ENCODE assay signal across 31 cellular contexts in the genomic region with DNA sequence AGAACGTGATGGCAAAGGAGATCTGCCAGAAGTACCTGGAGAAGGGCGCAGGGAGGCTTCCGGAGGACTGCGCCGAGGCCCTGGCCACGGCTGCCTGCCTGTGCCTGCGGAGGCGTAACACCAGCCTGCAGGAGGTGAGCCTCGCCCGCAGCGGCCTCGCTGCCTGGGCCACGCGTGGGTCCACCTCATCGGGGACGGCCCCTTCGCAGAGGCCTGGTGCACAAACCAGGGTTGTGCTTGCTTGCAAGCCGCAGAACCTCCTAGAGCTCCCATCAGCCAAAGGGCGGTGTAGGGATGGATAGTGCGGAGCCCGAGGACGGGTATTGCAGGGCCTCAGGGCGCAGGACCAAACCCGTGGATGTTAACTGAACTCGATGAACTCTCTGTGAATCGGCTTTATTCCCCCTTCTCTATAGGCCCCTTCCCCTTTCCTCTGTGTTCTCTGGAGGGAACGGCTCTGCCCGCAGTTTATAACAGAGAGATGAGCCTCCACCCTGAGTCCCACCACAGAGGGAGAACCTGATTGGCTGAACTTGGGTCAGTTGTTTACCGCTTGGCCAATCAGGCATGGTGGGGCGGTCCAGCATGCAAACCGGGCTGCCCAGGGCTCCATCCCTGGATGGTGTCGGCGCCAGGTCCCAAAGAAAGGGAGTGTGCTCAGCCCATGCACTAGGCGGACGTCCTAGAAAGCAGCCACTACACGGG. TPM values are rescaled to one million over a fixed set of nuclear protein-coding genes. Genes with fewer than 3 reads are reported as not detected.
A peak's percentile ranks its signal among the peaks of the same experiment; 100 is the strongest.
DNase-seq lines count a peak whose midpoint lies in the region; ATAC-seq, FAIRE-seq and TF ChIP-seq lines count a peak whose summit lies in the region.
"Had no signal": no experiment of that assay in that cellular context is flagged by ENCODE, and none has a peak within 500 bp of the region (broad histone marks: within the 10 kb centered on the region; RNA-seq: fewer than 3 reads in every experiment).

No MANE protein-coding gene starts in this region.

- no peaks in the 10 kb centered on the region for H3K27me3 ChIP-seq in HUES6 (ENCODE audit: control insufficient read depth, insufficient read depth, low read length)
- no peaks in the 10 kb centered on the region for H3K27me3 ChIP-seq in astrocyte (ENCODE audit: insufficient read depth, low read length)
- no peaks in the 10 kb centered on the region for H3K27me3 ChIP-seq in HepG2 (ENCODE audit: control insufficient read depth in 1 of 2, insufficient read depth in 2 of 2, low read length in 2 of 2)
- H3K27me3 ChIP-seq: esophagus muscularis mucosa, hepatocyte, pancreas, SJSA1, thyroid gland had no signal

- 97% methylated on average over 27 of the region's 36 CpGs for WGBS in HepG2 (ENCODE audit: low lambda C conversion rate)

- H3K79me2 ChIP-seq in astrocyte (ENCODE audit: insufficient read depth, low read length) (no peaks in the 10 kb centered on the region), HepG2 (ENCODE audit: insufficient read depth, low read length) (no peaks in the 10 kb centered on the region)
- H3K79me2 ChIP-seq: hepatocyte had no signal

- H3K4me3 Mint-ChIP-seq in astrocyte (ENCODE audit: unreplicated experiment), result no peak overlapping the region
- H3K4me3 Mint-ChIP-seq: activated naive CD8-positive, alpha-beta T cell treated with anti-CD3 and anti-CD28 coated beads, Interleukin-2, amount 50 U/mL, for 24 hours; brain; natural killer cell treated with Interleukin-12 subunit alpha and Interleukin-12 subunit beta and Interleukin-15 and Interleukin-18, amount 100 ng/mL, for 72 hours; stimulated activated naive CD8-positive, alpha-beta T cell treated with anti-CD3 and anti-CD28 coated beads, Interleukin-15, Interleukin-2, amounts not matched to agents 100 ng/mL and 50 ng/mL, for 24 hours; T-helper 1 cell treated with Interleukin-12 subunit alpha and Interleukin-12 subunit beta and Interleukin-4 antibody, amounts not matched to agents 30 μg/mL and 1 μg/mL, for 36 hours had no signal

- DNase-seq in DMS114 treated with DMSO at 0.1 percent for 48 hours (lab: John Stamatoyannopoulos, UW; ENCODE audit: unreplicated experiment), result peak; percentile 37
- DNase-seq in astrocyte (ENCODE audit: low read depth), result no peak
- no peak for DNase-seq in HepG2 (ENCODE audit: low spot score)
- no peak for DNase-seq in cerebellum (ENCODE audit: low spot score)
- no peak for DNase-seq in mesenteric fat pad (ENCODE audit: low spot score)
- DNase-seq: activated CD4-positive, alpha-beta T cell treated with anti-CD3 and anti-CD28 coated beads for 4 hours; activated CD8-positive, alpha-beta memory T cell treated with anti-CD3 and anti-CD28 coated beads for 24 hours; activated gamma-delta T cell treated with Interleukin-2 at 50 U/mL for 16 hours; activated naive CD8-positive, alpha-beta T cell treated with anti-CD3 and anti-CD28 coated beads, Interleukin-2, amount 50 U/mL, for 24 hours; activated T-cell treated with anti-CD3 and anti-CD28 coated beads, Interleukin-2, amount 50 U/mL, for 1 hour; DMS53; Kasumi-1; NCI-H1048; NCI-H1694 treated with DMSO at 0.1 percent for 48 hours; pancreas had no signal

- CTCF ChIA-PET in HepG2 (lab: Yijun Ruan, JAX; ENCODE audit: low intra/inter-chr PET ratio, low total read pairs), result no interaction called here

- no peak for TF ChIP-seq RAD21 in HepG2 (CRISPR knock-in tag; IDR thresholded peaks at IDR 0.05)

- TF ChIP-seq POLR2A in HepG2 (IDR thresholded peaks at IDR 0.05; ENCODE audit: insufficient read depth in 1 of 2, low read depth in 2 of 2, low read length in 2 of 2), result no peak

- H3K36me3 ChIP-seq in HUES6 (ENCODE audit: control insufficient read depth, insufficient read depth, low read length) (no peaks in the 10 kb centered on the region; the same call in 1 of the 2 replicates), astrocyte (ENCODE audit: insufficient read depth, low read length) (peaks cover 7% of the 10 kb centered on the region), HepG2 (replicated peaks in 1 of 2; ENCODE audit: control insufficient read depth in 1 of 2, insufficient read depth in 2 of 2, low read length in 2 of 2) (peaks cover 28 to 59% of the 10 kb centered on the region in 2 experiments)
- H3K36me3 ChIP-seq: pancreas had no signal

- in situ Hi-C loops in HepG2 (cut with HindIII; ENCODE audit: extremely low pct_ligation_motif_present, low pct_unique_long_range_greater_than_20kb), result no loop called here

- peaks cover 3% of the 10 kb centered on the region for H3K36me3 Mint-ChIP-seq in astrocyte (ENCODE audit: low read depth, unreplicated experiment)
- H3K36me3 Mint-ChIP-seq: brain had no signal

- peak overlapping the region; percentile 34 for H3K27ac Mint-ChIP-seq in astrocyte (ENCODE audit: unreplicated experiment)
- H3K27ac Mint-ChIP-seq: activated naive CD8-positive, alpha-beta T cell treated with anti-CD3 and anti-CD28 coated beads, Interleukin-2, amount 50 U/mL, for 24 hours; brain; natural killer cell treated with Interleukin-12 subunit alpha and Interleukin-12 subunit beta and Interleukin-15 and Interleukin-18, amount 100 ng/mL, for 72 hours; stimulated activated naive CD8-positive, alpha-beta T cell treated with anti-CD3 and anti-CD28 coated beads, Interleukin-15, Interleukin-2, amounts not matched to agents 100 ng/mL and 50 ng/mL, for 24 hours; T-helper 1 cell treated with Interleukin-12 subunit alpha and Interleukin-12 subunit beta and Interleukin-4 antibody, amounts not matched to agents 30 μg/mL and 1 μg/mL, for 36 hours had no signal

- peaks cover 8% of the 10 kb centered on the region for H3K9me3 Mint-ChIP-seq in astrocyte (ENCODE audit: unreplicated experiment)
- H3K9me3 Mint-ChIP-seq: activated naive CD8-positive, alpha-beta T cell treated with anti-CD3 and anti-CD28 coated beads, Interleukin-2, amount 50 U/mL, for 24 hours; natural killer cell treated with Interleukin-12 subunit alpha and Interleukin-12 subunit beta and Interleukin-15 and Interleukin-18, amount 100 ng/mL, for 72 hours; stimulated activated naive CD8-positive, alpha-beta T cell treated with anti-CD3 and anti-CD28 coated beads, Interleukin-15, Interleukin-2, amounts not matched to agents 100 ng/mL and 50 ng/mL, for 24 hours had no signal

- no peak overlapping the region for H3K4me3 ChIP-seq in HUES6 (ENCODE audit: low read depth, low read length)
- no peak overlapping the region for H3K4me3 ChIP-seq in astrocyte (ENCODE audit: insufficient read depth, low read depth, low read length)
- no peak overlapping the region for H3K4me3 ChIP-seq in HepG2 (replicated peaks in 1 of 3; ENCODE audit: insufficient read depth in 1 of 3, low read depth in 2 of 3, low read length in 3 of 3)
- H3K4me3 ChIP-seq: esophagus muscularis mucosa, hepatocyte, pancreas, SJSA1, thyroid gland had no signal

- ATAC-seq in HepG2 (no peak; the same call in 2 of the 3 replicates), HG02840 (IDR thresholded peaks at IDR 0.05; ENCODE audit: low FRiP score, unreplicated experiment) (no peak)
- ATAC-seq: activated naive CD8-positive, alpha-beta T cell treated with anti-CD3 and anti-CD28 coated beads, Interleukin-2, amount 50 U/mL, for 24 hours; natural killer cell treated with Interleukin-12 subunit alpha and Interleukin-12 subunit beta and Interleukin-15 and Interleukin-18, amount 100 ng/mL, for 72 hours; pancreas; sciatic nerve had no signal

- H3K27ac ChIP-seq in HUES6 (ENCODE audit: low read depth, low read length), result 0 out of 2 replicates have a peak overlapping the region, but pooled peaks have one; percentile 39
- H3K27ac ChIP-seq in astrocyte (ENCODE audit: low read depth, low read length), result no peak overlapping the region
- no peak overlapping the region for H3K27ac ChIP-seq in HepG2 (ENCODE audit: extremely low read length, insufficient read depth, low read length)
- H3K27ac ChIP-seq: esophagus muscularis mucosa, hepatocyte, pancreas, SJSA1, thyroid gland had no signal

- no peak overlapping the region for H2AFZ ChIP-seq in astrocyte (ENCODE audit: low read depth, low read length)
- no peak overlapping the region for H2AFZ ChIP-seq in HepG2 (ENCODE audit: low read length)
- H2AFZ ChIP-seq: hepatocyte had no signal

- peaks cover 6% of the 10 kb centered on the region for H3K4me1 Mint-ChIP-seq in astrocyte (ENCODE audit: low read depth, unreplicated experiment)
- H3K4me1 Mint-ChIP-seq: brain had no signal

- H3K9ac ChIP-seq in HUES6 (ENCODE audit: low read length) (no peak overlapping the region), astrocyte (ENCODE audit: low read length) (no peak overlapping the region), HepG2 (ENCODE audit: insufficient read depth, low read depth, low read length) (no peak overlapping the region)

- POLR2A ChIA-PET in HepG2 (lab: Yijun Ruan, JAX), result no interaction called here

- no peak for FAIRE-seq in astrocyte (lab: Jason Lieb, UNC)
- FAIRE-seq in HepG2 (lab: Jason Lieb, UNC), result no peak
- FAIRE-seq: colon, frontal cortex, islet of Langerhans, pancreas, RCC 7860 had no signal

- TF ChIP-seq CTCF in astrocyte (IDR thresholded peaks at IDR 0.05; ENCODE audit: insufficient read depth, low read depth, low read length), result no peak
- TF ChIP-seq CTCF in HepG2 (CRISPR knock-in tag; IDR thresholded peaks at IDR 0.05), result no peak

- H3K4me1 ChIP-seq in HUES6 (ENCODE audit: control insufficient read depth, insufficient read depth, low read length) (peaks cover 16% of the 10 kb centered on the region), astrocyte (ENCODE audit: insufficient read depth, low read length) (no peaks in the 10 kb centered on the region), HepG2 (ENCODE audit: insufficient read depth, low read length) (no peaks in the 10 kb centered on the region)
- H3K4me1 ChIP-seq: esophagus muscularis mucosa, pancreas, SJSA1, thyroid gland had no signal

- H3K27me3 Mint-ChIP-seq in astrocyte (ENCODE audit: low read depth, unreplicated experiment), result no peaks in the 10 kb centered on the region
- H3K27me3 Mint-ChIP-seq: activated naive CD8-positive, alpha-beta T cell treated with anti-CD3 and anti-CD28 coated beads, Interleukin-2, amount 50 U/mL, for 24 hours; natural killer cell treated with Interleukin-12 subunit alpha and Interleukin-12 subunit beta and Interleukin-15 and Interleukin-18, amount 100 ng/mL, for 72 hours; stimulated activated naive CD8-positive, alpha-beta T cell treated with anti-CD3 and anti-CD28 coated beads, Interleukin-15, Interleukin-2, amounts not matched to agents 100 ng/mL and 50 ng/mL, for 24 hours had no signal

- no peak overlapping the region for H3K4me2 ChIP-seq in astrocyte (ENCODE audit: low read length)
- no peak overlapping the region for H3K4me2 ChIP-seq in HepG2 (ENCODE audit: low read depth, low read length)
- H3K4me2 ChIP-seq: hepatocyte had no signal

- H3K9me3 ChIP-seq in HUES6 (ENCODE audit: control insufficient read depth, insufficient read depth, low read depth, low read length) (no peaks in the 10 kb centered on the region), astrocyte (ENCODE audit: insufficient read depth, low read depth, low read length) (no peaks in the 10 kb centered on the region), HepG2 (ENCODE audit: low read length) (no peaks in the 10 kb centered on the region)
- H3K9me3 ChIP-seq: esophagus muscularis mucosa, pancreas, SJSA1, thyroid gland had no signal

- BruUV-seq in HepG2 (replicated peaks; lab: Mats Ljungman, UMichigan), result no TSS peak

- TF ChIP-seq EP300 in HepG2 (IDR thresholded peaks at IDR 0.05; ENCODE audit: low read depth in 2 of 2, low read length in 2 of 2) (no peak), HepG2 (CRISPR knock-in tag; IDR thresholded peaks at IDR 0.05; ENCODE audit: borderline replicate concordance) (no peak)

- H4K20me1 ChIP-seq in astrocyte (ENCODE audit: insufficient read depth, low read length) (no peaks in the 10 kb centered on the region), HepG2 (ENCODE audit: insufficient read depth, low read length) (no peaks in the 10 kb centered on the region)

- intact Hi-C loops in HepG2 (cut with micrococcal nuclease; ENCODE audit: unreplicated experiment), result no loop called here

RNA-seq across cellular contexts. Expression of a gene that starts 13.6 kb away (rescaled TPM):
- 28.8 and 29.5 TPM in 2 replicates for total RNA-seq in astrocyte
- total RNA-seq in HepG2 (2016; rRNA removed; fragmentation: Illumina TruSeq; extraction: Trizol), result 21.9 and 23.9 TPM in 2 replicates
- total RNA-seq in HepG2 (2016; cell fraction: cytosol; rRNA removed; fragmentation: Illumina TruSeq; extraction: Trizol; ENCODE audit: low read depth), result 6.6 and 7.4 TPM in 2 replicates
- total RNA-seq in HepG2 (2016; cell fraction: insoluble cytoplasmic fraction; rRNA removed; fragmentation: Illumina TruSeq; extraction: Trizol), result 20.1 and 20.5 TPM in 2 replicates
- 26.1 and 26.9 TPM in 2 replicates for total RNA-seq in HepG2 (2016; cell fraction: membrane; rRNA removed; fragmentation: Illumina TruSeq; extraction: Trizol)
- total RNA-seq in HepG2 (2016; cell fraction: nucleus; rRNA removed; fragmentation: Illumina TruSeq; extraction: Trizol), result 23.9 and 28.8 TPM in 2 replicates
- polyA plus RNA-seq in HepG2 (2011; rRNA removed), result 12.1 and 17.1 TPM in 2 replicates
- 12.0 and 14.6 TPM in 2 replicates for polyA plus RNA-seq in HepG2 (2011; cell fraction: cytosol; rRNA removed)
- polyA plus RNA-seq in HepG2 (2011; cell fraction: nucleus; rRNA removed), result 28.5 and 29.0 TPM in 2 replicates
- 21.4 and 21.6 TPM in 2 replicates for polyA plus RNA-seq in HepG2 (2012)
- 7.7 and 8.7 TPM in 2 replicates for polyA plus RNA-seq in HepG2 (2016; cell fraction: cytosol; fragmentation: Illumina TruSeq; extraction: Trizol; ENCODE audit: low read depth)
- polyA plus RNA-seq in HepG2 (2016; cell fraction: insoluble cytoplasmic fraction; fragmentation: Illumina TruSeq; extraction: Trizol; ENCODE audit: low read depth), result 25.2 and 26.4 TPM in 2 replicates
- polyA plus RNA-seq in HepG2 (2016; cell fraction: membrane; fragmentation: Illumina TruSeq; extraction: Trizol; ENCODE audit: low read depth), result 25.5 and 26.0 TPM in 2 replicates
- polyA plus RNA-seq in HepG2 (2016; cell fraction: nucleus; fragmentation: Illumina TruSeq; extraction: Trizol; ENCODE audit: insufficient read depth, low read depth), result 29.9 and 30.2 TPM in 2 replicates
- polyA minus RNA-seq in HepG2 (2011; rRNA and poly(A)+ RNA removed; ENCODE audit: low replicate concordance), result 33.5 and 56.4 TPM in 2 replicates
- 8.4 and 9.5 TPM in 2 replicates for polyA minus RNA-seq in HepG2 (2011; cell fraction: cytosol; rRNA and poly(A)+ RNA removed)
- 60.3 and 66.9 TPM in 2 replicates for polyA minus RNA-seq in HepG2 (2011; cell fraction: nucleus; rRNA and poly(A)+ RNA removed)
- 21.2 TPM for total RNA-seq in cerebellum
- 34.7 TPM for total RNA-seq in mesenteric fat pad

RNA-seq across cellular contexts. Expression of a gene that starts 58.1 kb away (rescaled TPM):
- total RNA-seq in astrocyte (not detected in 2 replicates), HepG2 (2016; rRNA removed; fragmentation: Illumina TruSeq; extraction: Trizol) (0.09 TPM in 1 of 2 replicates, not detected in the other), cerebellum (0.64 TPM), mesenteric fat pad (2.1 TPM)
- total RNA-seq in HepG2 (2016; cell fraction: cytosol; rRNA removed; fragmentation: Illumina TruSeq; extraction: Trizol; ENCODE audit: low read depth), result 0.71 TPM in 1 of 2 replicates, not detected in the other
- total RNA-seq in HepG2 (2016; cell fraction: insoluble cytoplasmic fraction; rRNA removed; fragmentation: Illumina TruSeq; extraction: Trizol), result 0.22 TPM in 1 of 2 replicates, not detected in the other
- total RNA-seq in HepG2 (2016; cell fraction: membrane; rRNA removed; fragmentation: Illumina TruSeq; extraction: Trizol), result not detected in 2 replicates
- total RNA-seq in HepG2 (2016; cell fraction: nucleus; rRNA removed; fragmentation: Illumina TruSeq; extraction: Trizol), result not detected in 2 replicates
- polyA plus RNA-seq in HepG2 (2011; rRNA removed), result not detected in 2 replicates
- polyA plus RNA-seq in HepG2 (2011; cell fraction: cytosol; rRNA removed), result not detected in 2 replicates
- 0.19 and 0.24 TPM in 2 replicates for polyA plus RNA-seq in HepG2 (2011; cell fraction: nucleus; rRNA removed)
- 0.59 TPM in 1 of 2 replicates, not detected in the other for polyA plus RNA-seq in HepG2 (2012)
- polyA plus RNA-seq in HepG2 (2016; cell fraction: cytosol; fragmentation: Illumina TruSeq; extraction: Trizol; ENCODE audit: low read depth), result not detected in 2 replicates
- not detected in 2 replicates for polyA plus RNA-seq in HepG2 (2016; cell fraction: insoluble cytoplasmic fraction; fragmentation: Illumina TruSeq; extraction: Trizol; ENCODE audit: low read depth)
- polyA plus RNA-seq in HepG2 (2016; cell fraction: membrane; fragmentation: Illumina TruSeq; extraction: Trizol; ENCODE audit: low read depth), result not detected in 2 replicates
- polyA plus RNA-seq in HepG2 (2016; cell fraction: nucleus; fragmentation: Illumina TruSeq; extraction: Trizol; ENCODE audit: insufficient read depth, low read depth), result 0.80 and 2.1 TPM in 2 replicates
- 0.21 TPM in 1 of 2 replicates, not detected in the other for polyA minus RNA-seq in HepG2 (2011; rRNA and poly(A)+ RNA removed; ENCODE audit: low replicate concordance)
- polyA minus RNA-seq in HepG2 (2011; cell fraction: cytosol; rRNA and poly(A)+ RNA removed), result not detected in 2 replicates
- 0.87 TPM in 1 of 2 replicates, not detected in the other for polyA minus RNA-seq in HepG2 (2011; cell fraction: nucleus; rRNA and poly(A)+ RNA removed)
- total RNA-seq: frontal cortex, lower leg skin had no signal
